In genomic region chr2:20585351-20585709, GRCh38 we compare ENCODE assay signal across 1 cellular context.
TF ChIP-seq lines count a peak whose summit lies in the region.

No MANE protein-coding gene starts in this region.

TF ChIP-seq in WTC11, 78 proteins besides CTCF, POLR2A, EP300 and RAD21 (continued from another document):
- TF ChIP-seq ATF6 (CRISPR knock-in tag; IDR thresholded peaks at IDR 0.05) (no peak), ATF1 (CRISPR knock-in tag; IDR thresholded peaks at IDR 0.05) (no peak), ZNF121 (CRISPR knock-in tag; IDR thresholded peaks at IDR 0.05) (no peak), ZNF416 (CRISPR knock-in tag; IDR thresholded peaks at IDR 0.05) (no peak)
